ENCODE assay signal across 1 cellular context in the genomic region with DNA sequence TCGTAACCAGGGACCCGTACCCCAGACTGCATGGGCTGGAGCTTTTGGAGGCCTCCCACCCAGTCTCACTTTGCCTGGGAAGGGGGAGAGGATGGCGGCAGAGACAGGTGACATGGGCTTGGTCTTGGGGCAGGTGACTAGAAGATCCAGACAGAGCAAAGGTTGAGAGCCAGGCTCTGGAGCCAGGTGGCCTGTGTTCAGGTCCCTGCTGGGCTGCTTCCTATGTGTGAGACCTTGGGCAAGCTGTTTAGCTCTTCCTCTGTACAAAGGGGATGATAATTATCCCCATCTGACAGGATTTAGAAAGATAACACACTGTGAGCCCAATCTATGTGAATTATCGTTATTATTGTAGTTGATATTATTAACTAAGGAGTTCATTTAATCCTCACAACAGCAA.
TF ChIP-seq lines count a peak whose summit lies in the region.

No MANE protein-coding gene starts in this region.

TF ChIP-seq in WTC11, 78 proteins besides CTCF, POLR2A, EP300 and RAD21 (continued from another document):
- TF ChIP-seq, protein P1, sequence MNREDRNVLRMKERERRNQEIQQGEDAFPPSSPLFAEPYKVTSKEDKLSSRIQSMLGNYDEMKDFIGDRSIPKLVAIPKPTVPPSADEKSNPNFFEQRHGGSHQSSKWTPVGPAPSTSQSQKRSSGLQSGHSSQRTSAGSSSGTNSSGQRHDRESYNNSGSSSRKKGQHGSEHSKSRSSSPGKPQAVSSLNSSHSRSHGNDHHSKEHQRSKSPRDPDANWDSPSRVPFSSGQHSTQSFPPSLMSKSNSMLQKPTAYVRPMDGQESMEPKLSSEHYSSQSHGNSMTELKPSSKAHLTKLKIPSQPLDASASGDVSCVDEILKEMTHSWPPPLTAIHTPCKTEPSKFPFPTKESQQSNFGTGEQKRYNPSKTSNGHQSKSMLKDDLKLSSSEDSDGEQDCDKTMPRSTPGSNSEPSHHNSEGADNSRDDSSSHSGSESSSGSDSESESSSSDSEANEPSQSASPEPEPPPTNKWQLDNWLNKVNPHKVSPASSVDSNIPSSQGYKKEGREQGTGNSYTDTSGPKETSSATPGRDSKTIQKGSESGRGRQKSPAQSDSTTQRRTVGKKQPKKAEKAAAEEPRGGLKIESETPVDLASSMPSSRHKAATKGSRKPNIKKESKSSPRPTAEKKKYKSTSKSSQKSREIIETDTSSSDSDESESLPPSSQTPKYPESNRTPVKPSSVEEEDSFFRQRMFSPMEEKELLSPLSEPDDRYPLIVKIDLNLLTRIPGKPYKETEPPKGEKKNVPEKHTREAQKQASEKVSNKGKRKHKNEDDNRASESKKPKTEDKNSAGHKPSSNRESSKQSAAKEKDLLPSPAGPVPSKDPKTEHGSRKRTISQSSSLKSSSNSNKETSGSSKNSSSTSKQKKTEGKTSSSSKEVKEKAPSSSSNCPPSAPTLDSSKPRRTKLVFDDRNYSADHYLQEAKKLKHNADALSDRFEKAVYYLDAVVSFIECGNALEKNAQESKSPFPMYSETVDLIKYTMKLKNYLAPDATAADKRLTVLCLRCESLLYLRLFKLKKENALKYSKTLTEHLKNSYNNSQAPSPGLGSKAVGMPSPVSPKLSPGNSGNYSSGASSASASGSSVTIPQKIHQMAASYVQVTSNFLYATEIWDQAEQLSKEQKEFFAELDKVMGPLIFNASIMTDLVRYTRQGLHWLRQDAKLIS (CRISPR knock-in tag; IDR thresholded peaks at IDR 0.05; ENCODE audit: borderline replicate concordance), result no peak
- TF ChIP-seq ZNF317 (CRISPR knock-in tag; IDR thresholded peaks at IDR 0.05; ENCODE audit: borderline replicate concordance, low read depth), result no peak
- TF ChIP-seq ZNF219 (CRISPR knock-in tag; IDR thresholded peaks at IDR 0.05; ENCODE audit: borderline replicate concordance), result no peak
